26 cellular contexts compared by ENCODE assay signal in genomic region chr6:82984720-82985119, GRCh38.
"Had no signal": no experiment of that assay in that cellular context is flagged by ENCODE, and none has a peak within 500 bp of the region (broad histone marks: within the 10 kb centered on the region; RNA-seq: fewer than 3 reads in every experiment).

No MANE protein-coding gene starts in this region.

- DNase-seq: activated B cell treated with CpG ODN at 0.5 μM for 24 hours; activated CD4-positive, alpha-beta T cell treated with anti-CD3 and anti-CD28 coated beads for 48 hours; activated CD4-positive, alpha-beta T cell treated with anti-CD3 and anti-CD28 coated beads, Interleukin-2, amount 50 U/mL, for 1 hour; activated CD4-positive, alpha-beta T cell treated with anti-CD3 and anti-CD28 coated beads, Interleukin-2, amount 50 U/mL, for 48 hours; activated CD8-positive, alpha-beta memory T cell treated with anti-CD3 and anti-CD28 coated beads for 24 hours; activated CD8-positive, alpha-beta T cell treated with anti-CD3 and anti-CD28 coated beads for 36 hours; activated effector memory CD4-positive, alpha-beta T cell treated with Interleukin-2 at 50 U/mL for 16 hours; activated gamma-delta T cell treated with Interleukin-2 at 50 U/mL for 16 hours; activated naive CD4-positive, alpha-beta T cell treated with anti-CD3 and anti-CD28 coated beads, Interleukin-2, amount 50 U/mL, for 16 hours; activated naive CD4-positive, alpha-beta T cell treated with Interleukin-2 at 50 U/mL for 16 hours; activated T-cell treated with anti-CD3 and anti-CD28 coated beads, Interleukin-2, amount 50 U/mL, for 4 hours; amniotic stem cell; anterior cingulate cortex; brain microvascular endothelial cell; dorsolateral prefrontal cortex; effector memory CD4-positive, alpha-beta T cell; endodermal cell; foreskin keratinocyte; heart right ventricle; T-helper 2 cell; WERI-Rb-1 had no signal

- H3K4me3 ChIP-seq: coronary artery, dorsolateral prefrontal cortex, esophagus muscularis mucosa, gastroesophageal sphincter, heart right ventricle had no signal

- H3K36me3 ChIP-seq: brain microvascular endothelial cell, esophagus muscularis mucosa, gastroesophageal sphincter, heart right ventricle, WERI-Rb-1 had no signal

- H3K27ac ChIP-seq: brain microvascular endothelial cell, coronary artery, dorsolateral prefrontal cortex, esophagus muscularis mucosa, foreskin keratinocyte, gastroesophageal sphincter, heart right ventricle, WERI-Rb-1 had no signal

- H3K4me1 ChIP-seq: heart right ventricle had no signal

- H3K9me3 ChIP-seq: esophagus muscularis mucosa, gastroesophageal sphincter, heart right ventricle had no signal

- ATAC-seq: activated CD4-positive, CD25-positive, alpha-beta regulatory T cell treated with anti-CD3 and anti-CD28 coated beads, Interleukin-2, amount 50 U/mL, for 24 hours; activated CD8-positive, alpha-beta T cell treated with anti-CD3 and anti-CD28 coated beads for 36 hours; activated T-cell treated with anti-CD3 and anti-CD28 coated beads, Interleukin-2, amount 50 U/mL, for 4 hours; activated T-helper 17 cell treated with anti-CD3 and anti-CD28 coated beads, Interleukin-2, amount 50 U/mL, for 72 hours; foreskin keratinocyte; gastroesophageal sphincter; heart right ventricle had no signal
